In genomic region chr17:76968707-76969597, GRCh38 we compare ENCODE assay signal across 8 cellular contexts.
DNase-seq lines count a peak whose midpoint lies in the region; ATAC-seq and FAIRE-seq lines count a peak whose summit lies in the region.

No MANE protein-coding gene starts in this region.

- FAIRE-seq in HTR-8/SVneo (lab: Jason Lieb, UNC), result no peak

- no peaks in the 10 kb centered on the region for H3K9me3 Mint-ChIP-seq in activated naive CD8-positive, alpha-beta T cell (ENCODE audit: low read depth)

- peaks cover 16% of the 10 kb centered on the region for H3K4me1 Mint-ChIP-seq in activated naive CD8-positive, alpha-beta T cell (ENCODE audit: low read depth)

- H3K4me3 ChIP-seq in Jurkat, Clone E6-1 (ENCODE audit: low read length), result peak overlapping the region; percentile 49

- H3K4me3 Mint-ChIP-seq in activated naive CD8-positive, alpha-beta T cell, result peak overlapping the region; percentile 84

- no peaks in the 10 kb centered on the region for H3K36me3 Mint-ChIP-seq in activated naive CD8-positive, alpha-beta T cell

- DNase-seq in Jurkat, Clone E6-1 (ENCODE audit: low read depth, low spot score), result peak; percentile 49
- peak; percentile 28 for DNase-seq in RPMI7951 (ENCODE audit: low read depth)
- DNase-seq in left colon, result peak in 1 of 2 donors; percentile 45
- DNase-seq in stimulated activated CD8-positive, alpha-beta memory T cell treated with anti-CD3 and anti-CD28 coated beads, Interleukin-15, amount 100 ng/mL, for 48 hours (ENCODE audit: low read depth in 2 of 2), result peak; percentile 8 to 17
- DNase-seq in HTR-8/SVneo (ENCODE audit: insufficient read length, low spot score), result no peak
- no peak for DNase-seq in A172 (ENCODE audit: low spot score)

- peak; percentile 24 for ATAC-seq in left colon
- ATAC-seq in GM21576 (IDR thresholded peaks at IDR 0.05; ENCODE audit: unreplicated experiment), result no peak

- intact Hi-C loops in left colon (cut with DNase I, micrococcal nuclease), result no loop called here

- H3K27ac Mint-ChIP-seq in activated naive CD8-positive, alpha-beta T cell, result no peak overlapping the region

- no peaks in the 10 kb centered on the region for H3K27me3 Mint-ChIP-seq in activated naive CD8-positive, alpha-beta T cell

Comparison
In these comparisons a context has a peak if more than half of its experiments do, and no peak if none do; other contexts are left out.
1. DNase-seq: peak in Jurkat, Clone E6-1 (single experiment), RPMI7951 (single experiment) and stimulated activated CD8-positive, alpha-beta memory T cell treated with anti-CD3 and anti-CD28 coated beads, Interleukin-15, amount 100 ng/mL, for 48 hours (2 of 2); none in HTR-8/SVneo (single experiment) and A172 (single experiment).